In genomic region chr5:83731638-83732037, GRCh38 we compare ENCODE assay signal across 29 cellular contexts. TPM values are rescaled to one million over a fixed set of nuclear protein-coding genes. Genes with fewer than 3 reads are reported as not detected.
A peak's percentile ranks its signal among the peaks of the same experiment; 100 is the strongest.
DNase-seq lines count a peak whose midpoint lies in the region; ATAC-seq, FAIRE-seq and TF ChIP-seq lines count a peak whose summit lies in the region.
"Had no signal": no experiment of that assay in that cellular context is flagged by ENCODE, and none has a peak within 500 bp of the region (broad histone marks: within the 10 kb centered on the region; RNA-seq: fewer than 3 reads in every experiment).

No MANE protein-coding gene starts in this region.

- ATAC-seq in GM18868 (IDR thresholded peaks at IDR 0.05; ENCODE audit: unreplicated experiment) (peak; percentile 90), HG02885 (IDR thresholded peaks at IDR 0.05; ENCODE audit: poor library complexity, unreplicated experiment) (peak; percentile 57), GM12878 (peak; percentile 64)
- ATAC-seq: left cardiac atrium, T-helper 17 cell had no signal

- SMC1A ChIA-PET in GM12878 (lab: Charles Lee; ENCODE audit: uncharacterized antibody, unreplicated experiment) = interaction anchor here (1.2 to 2.2 kb wide), 2 partner anchors 13 to 14 kb away, joined by 3 to 4 read pairs; no protein-coding TSS in a partner anchor

- in situ Hi-C loops in GM12878 (cut with MboI) = no loop called here

- RAD21 ChIA-PET in GM12878 (lab: Charles Lee; ENCODE audit: unreplicated experiment) = interaction anchor here (0.9 kb wide), 1 partner anchor 14 kb away, joined by 4 read pairs; no protein-coding TSS in a partner anchor

- H2BK12ac ChIP-seq in mesenchymal stem cell (ENCODE audit: low read length in 2 of 2) = no peak overlapping the region

- DNase-seq in MV-4-11 (lab: John Stamatoyannopoulos, UW) (peak; percentile 49), GM12878 (ENCODE audit: low read depth, low spot score) (no peak), suprapubic skin (ENCODE audit: low spot score in 2 of 2) (no peak), HEK293T (ENCODE audit: extremely low spot score) (no peak), NCI-H748 (lab: John Stamatoyannopoulos, UW; ENCODE audit: unreplicated experiment) (no peak), mesenchymal stem cell (no peak)
- DNase-seq: activated CD4-positive, alpha-beta T cell treated with anti-CD3 and anti-CD28 coated beads, Interleukin-2, amount 10 ng/mL, durations not matched to agents 7 days and 5 days; activated CD8-positive, alpha-beta memory T cell treated with anti-CD3 and anti-CD28 coated beads, Interleukin-2, amount 50 U/mL, for 4 hours; activated naive CD8-positive, alpha-beta T cell treated with anti-CD3 and anti-CD28 coated beads for 36 hours; CD8-positive, alpha-beta memory T cell; GF-D8; glutamatergic neuron; left cardiac atrium; NCI-H187; NCI-H748 treated with DMSO at 0.1 percent for 48 hours; nucleus accumbens; PC-9; SJCRH30; stimulated activated CD4-positive, alpha-beta T cell treated with anti-CD3 and anti-CD28 coated beads, Interleukin-4, amount 100 ng/mL, for 4 hours; stomach; T-helper 17 cell had no signal

- no peaks in the 10 kb centered on the region for H3K79me2 ChIP-seq in GM12878 (ENCODE audit: control insufficient read depth, insufficient read depth, low read length)

- H4K91ac ChIP-seq in mesenchymal stem cell (ENCODE audit: low read length) = no peak overlapping the region

- no peak overlapping the region for H3K23ac ChIP-seq in mesenchymal stem cell (ENCODE audit: low read length in 2 of 2)

- no peak overlapping the region for H4K8ac ChIP-seq in mesenchymal stem cell (ENCODE audit: low read length)

- TF ChIP-seq POLR2A in GM12878 (IDR thresholded peaks at IDR 0.05; ENCODE audit: low read depth, low read length) (no peak), suprapubic skin (IDR thresholded peaks at IDR 0.05) (no peak)

- no peak overlapping the region for H2BK5ac ChIP-seq in mesenchymal stem cell (ENCODE audit: low read depth, low read length, poor library complexity, severe bottlenecking)

- H2AFZ ChIP-seq in GM12878 (ENCODE audit: control insufficient read depth, low read depth, low read length) = no peak overlapping the region
- no peak overlapping the region for H2AFZ ChIP-seq in mesenchymal stem cell (ENCODE audit: low read depth, low read length)
- H2AFZ ChIP-seq: PC-9 had no signal

- H2AK5ac ChIP-seq in mesenchymal stem cell (ENCODE audit: low read length, severe bottlenecking) = no peak overlapping the region

- no peak overlapping the region for H3K27ac ChIP-seq in GM12878 (ENCODE audit: control insufficient read depth, insufficient read depth)
- H3K27ac ChIP-seq in suprapubic skin = no peak overlapping the region
- no peak overlapping the region for H3K27ac ChIP-seq in mesenchymal stem cell (ENCODE audit: low read length, poor library complexity, severe bottlenecking)
- H3K27ac ChIP-seq: PC-9, SJCRH30, stomach, VCaP had no signal

- H4K20me1 ChIP-seq in GM12878 (ENCODE audit: control insufficient read depth, insufficient read depth) = no peaks in the 10 kb centered on the region

- no peak for TF ChIP-seq RAD21 in GM12878 (IDR thresholded peaks at IDR 0.05; ENCODE audit: insufficient read depth, low read depth, low read length)

- H2BK15ac ChIP-seq in mesenchymal stem cell (ENCODE audit: low read depth, poor library complexity, severe bottlenecking) = no peak overlapping the region

- FAIRE-seq in GM12878 (lab: Jason Lieb, UNC) = no peak
- FAIRE-seq: astrocyte had no signal

- H3K27me3 ChIP-seq in GM12878 (replicated peaks in 1 of 2; ENCODE audit: control insufficient read depth in 2 of 2, insufficient read depth in 2 of 2, low read length in 1 of 2) (no peaks in the 10 kb centered on the region), suprapubic skin (no peaks in the 10 kb centered on the region), mesenchymal stem cell (ENCODE audit: control insufficient read depth in 1 of 2, insufficient read depth in 1 of 2, low read length in 2 of 2) (no peaks in the 10 kb centered on the region)
- H3K27me3 ChIP-seq: SJCRH30, stomach had no signal

- TF ChIP-seq EP300 in GM12878 (IDR thresholded peaks at IDR 0.05; ENCODE audit: borderline replicate concordance in 1 of 2, control insufficient read depth in 1 of 2, low read depth in 2 of 2, low read length in 2 of 2) (no peak), suprapubic skin (IDR thresholded peaks at IDR 0.05) (no peak)

- H3K4me2 ChIP-seq in GM12878 (ENCODE audit: control insufficient read depth, insufficient read depth) (no peak overlapping the region), mesenchymal stem cell (ENCODE audit: low read length, poor library complexity, severe bottlenecking) (no peak overlapping the region)
- H3K4me2 ChIP-seq: PC-9 had no signal

- no peaks in the 10 kb centered on the region for H3K36me3 ChIP-seq in GM12878 (ENCODE audit: control insufficient read depth in 2 of 2, insufficient read depth in 2 of 2, low read length in 1 of 2)
- no peaks in the 10 kb centered on the region for H3K36me3 ChIP-seq in suprapubic skin
- no peaks in the 10 kb centered on the region for H3K36me3 ChIP-seq in mesenchymal stem cell (ENCODE audit: control insufficient read depth in 1 of 2, insufficient read depth in 2 of 2, low read depth in 1 of 2, low read length in 2 of 2)
- H3K36me3 ChIP-seq: HAP-1, SJCRH30, stomach had no signal

- H3K14ac ChIP-seq in mesenchymal stem cell (ENCODE audit: low read length in 2 of 2) = no peak overlapping the region

- H3K18ac ChIP-seq in mesenchymal stem cell (ENCODE audit: low read depth in 1 of 2, low read length in 2 of 2) = no peak overlapping the region

- H3K9ac ChIP-seq in GM12878 (ENCODE audit: control insufficient read depth, insufficient read depth, low read length) (no peak overlapping the region), mesenchymal stem cell (ENCODE audit: low read length) (no peak overlapping the region)

- TF ChIP-seq CTCF in GM12878 (IDR thresholded peaks at IDR 0.05 in 2 of 3, conservative IDR thresholded peaks at IDR 0.05 in 1 of 3; ENCODE audit: control insufficient read depth in 2 of 3, extremely low read depth in 1 of 3, insufficient read depth in 1 of 3, low read depth in 3 of 3, low read length in 3 of 3) = no peak
- TF ChIP-seq CTCF in suprapubic skin (IDR thresholded peaks at IDR 0.05) = no peak

- WGBS in GM12878 (ENCODE audit: insufficient coverage, insufficient replicate concordance, low lambda C conversion rate, missing lambda C conversion rate) = 0% methylated on average over 2 of the region's 2 CpGs
- whole genome bisulfite sequencing in suprapubic skin = 59% methylated on average over 2 of the region's 2 CpGs
- no CpG with 5 or more reads among the region's 2 CpGs for WGBS in mesenchymal stem cell

- no peak overlapping the region for H2BK120ac ChIP-seq in mesenchymal stem cell (ENCODE audit: low read depth, low read length)

- no TSS peak for BruUV-seq in GM12878 (replicated peaks; lab: Mats Ljungman, UMichigan)

- H3K9me3 ChIP-seq in GM12878 (replicated peaks; ENCODE audit: control insufficient read depth, insufficient read depth, low read length) (no peaks in the 10 kb centered on the region), suprapubic skin (no peaks in the 10 kb centered on the region), mesenchymal stem cell (ENCODE audit: control insufficient read depth, low read length) (no peaks in the 10 kb centered on the region)
- H3K9me3 ChIP-seq: HAP-1, SJCRH30, stomach had no signal

- H3K4me3 ChIP-seq in GM12878 = no peak overlapping the region
- H3K4me3 ChIP-seq in suprapubic skin = no peak overlapping the region
- no peak overlapping the region for H3K4me3 ChIP-seq in mesenchymal stem cell (ENCODE audit: insufficient read depth in 1 of 2, low read depth in 1 of 2, low read length in 2 of 2)
- H3K4me3 ChIP-seq: HAP-1, PC-9, SJCRH30, stomach had no signal

- H3K79me1 ChIP-seq in mesenchymal stem cell (replicated peaks; ENCODE audit: low read length, poor library complexity, severe bottlenecking) = no peaks in the 10 kb centered on the region

- no peaks in the 10 kb centered on the region for H3K4me1 ChIP-seq in GM12878 (ENCODE audit: control insufficient read depth, insufficient read depth, low read length)
- no peaks in the 10 kb centered on the region for H3K4me1 ChIP-seq in suprapubic skin
- H3K4me1 ChIP-seq in mesenchymal stem cell (ENCODE audit: control insufficient read depth, insufficient read depth, low read depth, low read length) = no peaks in the 10 kb centered on the region
- H3K4me1 ChIP-seq: HAP-1, SJCRH30, stomach had no signal

- POLR2A ChIA-PET in GM12878 (lab: Charles Lee) = no interaction called here
- POLR2A ChIA-PET in HEK293T (lab: Yijun Ruan, JAX) = no interaction called here

- no peak overlapping the region for H3K4ac ChIP-seq in mesenchymal stem cell (ENCODE audit: low read depth in 1 of 2, low read length in 2 of 2)

- intact Hi-C loops in GM12878 (cut with micrococcal nuclease; ENCODE audit: unreplicated experiment) = no loop called here

- CTCF ChIA-PET in GM12878 (lab: Yijun Ruan, JAX) = interaction anchor here (0.7 to 2.7 kb wide), 3 partner anchors 9 to 196 kb away, joined by 3 to 10 read pairs (median 4); no protein-coding TSS in a partner anchor
- CTCF ChIA-PET in HEK293T (lab: Yijun Ruan, JAX) = no interaction called here

TF ChIP-seq in GM12878, 131 proteins besides CTCF, POLR2A, EP300 and RAD21 (continues in another document):
- no peak for TF ChIP-seq TCF7 (IDR thresholded peaks at IDR 0.05; ENCODE audit: borderline replicate concordance)

TF ChIP-seq in HEK293T, 16 proteins besides CTCF, POLR2A, EP300 and RAD21 (continues in another document):
- TF ChIP-seq TARDBP (IDR thresholded peaks at IDR 0.05) (no peak), FOXA1 (IDR thresholded peaks at IDR 0.05) (no peak), ELF4 (IDR thresholded peaks at IDR 0.05) (no peak), LEF1 (IDR thresholded peaks at IDR 0.05; ENCODE audit: borderline replicate concordance) (no peak)

RNA-seq across cellular contexts. Expression of gene HAPLN1, which starts 11.0 kb away (rescaled TPM):
- total RNA-seq in GM12878 (2013; cell fraction: nucleolus; rRNA removed) = not detected in 2 replicates
- 0.17 and 0.44 TPM in 2 replicates for total RNA-seq in GM12878 (2014; rRNA removed)
- total RNA-seq in GM12878 (2014; rRNA removed; fragmentation: Illumina TruSeq; extraction: Trizol) = 0.18 and 0.32 TPM in 2 replicates
- total RNA-seq in GM12878 (2021) = 0.10 and 0.27 TPM in 2 replicates
- polyA plus RNA-seq in GM12878 (2011; ENCODE audit: low read depth) = not detected
- not detected in 2 replicates for polyA plus RNA-seq in GM12878 (2011; rRNA removed)
- not detected in 2 replicates for polyA plus RNA-seq in GM12878 (2011; cell fraction: cytosol; rRNA removed)
- not detected in 2 replicates for polyA plus RNA-seq in GM12878 (2011; cell fraction: nucleus; rRNA removed)
- polyA plus RNA-seq in GM12878 (2012) = not detected in 2 replicates
- 0.19 TPM in 1 of 2 replicates, not detected in the other for polyA plus RNA-seq in GM12878 (2014; fragmentation: Illumina TruSeq; extraction: Trizol)
- polyA plus RNA-seq in GM12878 (2014; fragmentation: Nextera tagmentation; extraction: Ambion mirVana) = under 1 TPM; 0.16 to 0.20 TPM
- 0.05 and 0.06 TPM in 2 replicates for polyA plus RNA-seq in GM12878 (2014; rRNA removed)
- under 1 TPM in 1 of 2 experiments, not detected in 1; 0.21 TPM for polyA plus RNA-seq in GM12878 (2016; fragmentation: Nextera tagmentation; extraction: Ambion mirVana)
- polyA minus RNA-seq in GM12878 (2011; rRNA and poly(A)+ RNA removed) = not detected in 2 replicates
- polyA minus RNA-seq in GM12878 (2011; cell fraction: cytosol; rRNA and poly(A)+ RNA removed) = not detected in 2 replicates
- not detected in 2 replicates for polyA minus RNA-seq in GM12878 (2011; cell fraction: nucleus; rRNA and poly(A)+ RNA removed)
- under 1 TPM in 1 of 4 donors, not detected in 3; 0.42 TPM for total RNA-seq in suprapubic skin
- polyA plus RNA-seq in mesenchymal stem cell (2013, experiment 1 of 2) = 58.8 TPM
- polyA plus RNA-seq in mesenchymal stem cell (2013, experiment 2 of 2) = 62.7 TPM
- total RNA-seq: activated CD4-positive, alpha-beta T cell treated with anti-CD3 and anti-CD28 coated beads, Interleukin-2, amount 10 ng/mL, durations not matched to agents 7 days and 5 days; activated naive CD8-positive, alpha-beta T cell treated with anti-CD3 and anti-CD28 coated beads for 36 hours; activated T-helper 2 cell treated with anti-CD3 and anti-CD28 coated beads, Interferon-gamma antibody, Interleukin-2, Interleukin-4, amounts not matched to agents 10 μg/mL and 5 μg/mL and 100 μg/mL, durations not matched to agents 14 hours and 24 hours and 36 hours; CD8-positive, alpha-beta memory T cell; PC-9; renal cortical epithelial cell; T-helper 17 cell had no signal
- polyA plus RNA-seq: CD8-positive, alpha-beta memory T cell; IgD-negative memory B cell had no signal
